ENCODE assay signal across 8 cellular contexts in genomic region chr14:24212924-24213865, GRCh38. TPM values are rescaled to one million over a fixed set of nuclear protein-coding genes. Genes with fewer than 3 reads are reported as not detected.
DNase-seq lines count a peak whose midpoint lies in the region; ATAC-seq and TF ChIP-seq lines count a peak whose summit lies in the region.

A gene with protein sequence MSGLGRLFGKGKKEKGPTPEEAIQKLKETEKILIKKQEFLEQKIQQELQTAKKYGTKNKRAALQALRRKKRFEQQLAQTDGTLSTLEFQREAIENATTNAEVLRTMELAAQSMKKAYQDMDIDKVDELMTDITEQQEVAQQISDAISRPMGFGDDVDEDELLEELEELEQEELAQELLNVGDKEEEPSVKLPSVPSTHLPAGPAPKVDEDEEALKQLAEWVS (minus strand): TSS chr14:24213488. CDS start chr14:24213439, 49 bp downstream.

- H3K36me3 ChIP-seq in left lung: peaks cover 0 to 43% of the 10 kb centered on the region in 2 donors

- H3K4me3 ChIP-seq in left lung: peak within 1 kb of the TSS; percentile 64 to 77

- ATAC-seq in GM19395 (IDR thresholded peaks at IDR 0.05; ENCODE audit: unreplicated experiment) (peak; percentile 80), HG03565 (IDR thresholded peaks at IDR 0.05; ENCODE audit: unreplicated experiment) (peak; percentile 73), left lung (peak; percentile 91)

- H3K27ac ChIP-seq in C4-2B: peak within 1 kb of the TSS; percentile 48
- H3K27ac ChIP-seq in left lung: peak within 1 kb of the TSS; percentile 98 to 100

- peak; percentile 92 for DNase-seq in NCI-H774 (lab: John Stamatoyannopoulos, UW)
- peak; percentile 94 to 95 for DNase-seq in activated CD4-positive, alpha-beta T cell treated with anti-CD3 and anti-CD28 coated beads, Interleukin-2, amount 50 U/mL, for 4 hours
- DNase-seq in dermis blood vessel endothelial cell: peak; percentile 99
- peak; percentile 97 to 98 for DNase-seq in left lung
- DNase-seq in stimulated activated CD4-positive, alpha-beta T cell treated with anti-CD3 and anti-CD28 coated beads, Interleukin-2, amount 100 ng/mL, for 48 hours: peak; percentile 91 to 93

- peaks cover 9 to 45% of the 10 kb centered on the region in 2 donors for H3K4me1 ChIP-seq in left lung

- intact Hi-C loops in left lung (cut with DNase I): no loop called here

- no peaks in the 10 kb centered on the region for H3K27me3 ChIP-seq in left lung

- no peak for TF ChIP-seq CTCF in C4-2B (conservative IDR thresholded peaks at IDR 0.05)
- peak in 1 of 2 donors; percentile 15 for TF ChIP-seq CTCF in left lung (IDR thresholded peaks at IDR 0.05)

- H3K9me3 ChIP-seq in left lung: no peaks in the 10 kb centered on the region

RNA-seq across cellular contexts. Expression of the gene that starts here (rescaled TPM):
- total RNA-seq in dermis blood vessel endothelial cell (36.8 and 39.3 TPM in 2 replicates), left lung (10 to 100 TPM; 35.0 to 46.7 TPM)

Comparison
In these comparisons a context has a peak if more than half of its experiments do, and no peak if none do; other contexts are left out.
1. Peak in every context shown above with its lines: DNase-seq, ATAC-seq, H3K4me3 ChIP-seq and H3K27ac ChIP-seq.